Comparison of ENCODE assay signal across 22 cellular contexts in genomic region chr13:34640179-34640929, GRCh38.
DNase-seq lines count a peak whose midpoint lies in the region; ATAC-seq, FAIRE-seq and TF ChIP-seq lines count a peak whose summit lies in the region.
"Had no signal": no experiment of that assay in that cellular context is flagged by ENCODE, and none has a peak within 500 bp of the region (broad histone marks: within the 10 kb centered on the region; RNA-seq: fewer than 3 reads in every experiment).

No MANE protein-coding gene starts in this region.

- H3K9me3 ChIP-seq in astrocyte (ENCODE audit: insufficient read depth, low read depth, low read length) = no peaks in the 10 kb centered on the region
- H3K9me3 ChIP-seq in lung (ENCODE audit: control insufficient read depth in 2 of 2, insufficient read depth in 1 of 2, low read length in 1 of 2) = peaks cover 0 to 2% of the 10 kb centered on the region in 2 donors
- H3K9me3 ChIP-seq: A549, Caco-2 had no signal

- no peak overlapping the region for H3K4me2 ChIP-seq in astrocyte (ENCODE audit: low read length)
- H3K4me2 ChIP-seq: A549 had no signal

- WGBS in lung, 2 donors = 57 to 81% methylated on average over 7 of the region's 7 CpGs

- DNase-seq in DMS79 treated with DMSO at 0.1 percent for 48 hours (lab: John Stamatoyannopoulos, UW) (peak; percentile 40), astrocyte (ENCODE audit: low read depth) (peak; percentile 13), lung (ENCODE audit: low spot score) (peak; percentile 44), renal cortical epithelial cell (ENCODE audit: low read depth) (peak; percentile 17), A172 (ENCODE audit: low spot score) (no peak), SIG-M5 treated with dmso at 0.1 percent for 504 hours (lab: John Stamatoyannopoulos, UW; ENCODE audit: unreplicated experiment) (no peak), left cardiac atrium (no peak)
- DNase-seq in stimulated activated CD4-positive, alpha-beta T cell treated with anti-CD3 and anti-CD28 coated beads, Interleukin-1b, Interleukin-23, amount 100 ng/mL, for 48 hours = no peak
- DNase-seq: Caco-2; CD8-positive, alpha-beta T cell; H9; NCI-H1092; NCI-H1417 treated with DMSO at 0.1 percent for 48 hours; NCI-H187; NCI-H2081 treated with DMSO at 0.1 percent for 48 hours; NCI-H524 treated with DMSO at 0.1 percent for 48 hours; NCI-H774; PC-3 had no signal

- H3K27me3 ChIP-seq in astrocyte (ENCODE audit: insufficient read depth, low read length) (no peaks in the 10 kb centered on the region), lung (ENCODE audit: control insufficient read depth, insufficient read depth) (no peaks in the 10 kb centered on the region)

- H4K20me1 ChIP-seq in astrocyte (ENCODE audit: insufficient read depth, low read length) = no peaks in the 10 kb centered on the region

- no peak overlapping the region for H3K9ac ChIP-seq in astrocyte (ENCODE audit: low read length)

- H3K79me2 ChIP-seq in astrocyte (ENCODE audit: insufficient read depth, low read length) = no peaks in the 10 kb centered on the region

- no peaks in the 10 kb centered on the region for H3K9me3 Mint-ChIP-seq in astrocyte (ENCODE audit: unreplicated experiment)
- H3K9me3 Mint-ChIP-seq: H9 had no signal

- peaks cover 2% of the 10 kb centered on the region for H3K36me3 Mint-ChIP-seq in astrocyte (ENCODE audit: low read depth, unreplicated experiment)
- H3K36me3 Mint-ChIP-seq: CD8-positive, alpha-beta T cell had no signal

- H3K27ac ChIP-seq in astrocyte (ENCODE audit: low read depth, low read length) = no peak overlapping the region
- peak overlapping the region in 1 of 2 donors; percentile 11 for H3K27ac ChIP-seq in lung (ENCODE audit: low read depth in 1 of 2, low read length in 1 of 2)
- H3K27ac ChIP-seq: A549, C4-2B had no signal

- ATAC-seq in lung (ENCODE audit: insufficient read depth, low FRiP score) (peak; percentile 82), left cardiac atrium (no peak)
- ATAC-seq: A549; CD8-positive, alpha-beta T cell; PC-3; Right ventricle myocardium inferior had no signal

- TF ChIP-seq CTCF in astrocyte (IDR thresholded peaks at IDR 0.05; ENCODE audit: insufficient read depth, low read depth, low read length) (no peak), lung (IDR thresholded peaks at IDR 0.05; ENCODE audit: control extremely low read depth, extremely low read depth) (no peak)

- peaks cover 6% of the 10 kb centered on the region for H3K4me1 Mint-ChIP-seq in astrocyte (ENCODE audit: low read depth, unreplicated experiment)
- H3K4me1 Mint-ChIP-seq: B cell had no signal

- H2AFZ ChIP-seq in astrocyte (ENCODE audit: low read depth, low read length) = no peak overlapping the region

- FAIRE-seq in astrocyte (lab: Jason Lieb, UNC) = no peak
- FAIRE-seq: A549 had no signal

- H3K4me3 ChIP-seq in astrocyte (ENCODE audit: insufficient read depth, low read depth, low read length) = no peak overlapping the region
- H3K4me3 ChIP-seq in lung = no peak overlapping the region
- H3K4me3 ChIP-seq: A549 had no signal

- H3K4me1 ChIP-seq in astrocyte (ENCODE audit: insufficient read depth, low read length) (no peaks in the 10 kb centered on the region), lung (ENCODE audit: control insufficient read depth in 2 of 2, insufficient read depth in 2 of 2, low read length in 2 of 2) (peaks cover 0 to 3% of the 10 kb centered on the region in 2 donors)
- H3K4me1 ChIP-seq: A549 had no signal

- H3K36me3 ChIP-seq in astrocyte (ENCODE audit: insufficient read depth, low read length) (no peaks in the 10 kb centered on the region), lung (ENCODE audit: control insufficient read depth in 2 of 2, insufficient read depth in 2 of 2, low read length in 2 of 2) (no peaks in the 10 kb centered on the region)

- intact Hi-C loops in left cardiac atrium (cut with DNase I) = no loop called here

- no peak overlapping the region for H3K4me3 Mint-ChIP-seq in astrocyte (ENCODE audit: unreplicated experiment)
- H3K4me3 Mint-ChIP-seq: B cell; CD8-positive, alpha-beta T cell; H9 had no signal

- no peaks in the 10 kb centered on the region for H3K27me3 Mint-ChIP-seq in astrocyte (ENCODE audit: low read depth, unreplicated experiment)
- H3K27me3 Mint-ChIP-seq: B cell had no signal

- H3K27ac Mint-ChIP-seq in astrocyte (ENCODE audit: unreplicated experiment) = no peak overlapping the region
- H3K27ac Mint-ChIP-seq: B cell; CD8-positive, alpha-beta T cell had no signal

Comparison
In these comparisons a context has a peak if more than half of its experiments do, and no peak if none do; other contexts are left out.
1. DNase-seq: peak in DMS79 treated with DMSO at 0.1 percent for 48 hours (single experiment), astrocyte (single experiment), lung (single experiment) and renal cortical epithelial cell (single experiment); none in A172 (single experiment), stimulated activated CD4-positive, alpha-beta T cell treated with anti-CD3 and anti-CD28 coated beads, Interleukin-1b, Interleukin-23, amount 100 ng/mL, for 48 hours (single experiment), SIG-M5 treated with dmso at 0.1 percent for 504 hours (single experiment) and left cardiac atrium (single experiment).